ENCODE assay signal across 8 cellular contexts in the genomic region with DNA sequence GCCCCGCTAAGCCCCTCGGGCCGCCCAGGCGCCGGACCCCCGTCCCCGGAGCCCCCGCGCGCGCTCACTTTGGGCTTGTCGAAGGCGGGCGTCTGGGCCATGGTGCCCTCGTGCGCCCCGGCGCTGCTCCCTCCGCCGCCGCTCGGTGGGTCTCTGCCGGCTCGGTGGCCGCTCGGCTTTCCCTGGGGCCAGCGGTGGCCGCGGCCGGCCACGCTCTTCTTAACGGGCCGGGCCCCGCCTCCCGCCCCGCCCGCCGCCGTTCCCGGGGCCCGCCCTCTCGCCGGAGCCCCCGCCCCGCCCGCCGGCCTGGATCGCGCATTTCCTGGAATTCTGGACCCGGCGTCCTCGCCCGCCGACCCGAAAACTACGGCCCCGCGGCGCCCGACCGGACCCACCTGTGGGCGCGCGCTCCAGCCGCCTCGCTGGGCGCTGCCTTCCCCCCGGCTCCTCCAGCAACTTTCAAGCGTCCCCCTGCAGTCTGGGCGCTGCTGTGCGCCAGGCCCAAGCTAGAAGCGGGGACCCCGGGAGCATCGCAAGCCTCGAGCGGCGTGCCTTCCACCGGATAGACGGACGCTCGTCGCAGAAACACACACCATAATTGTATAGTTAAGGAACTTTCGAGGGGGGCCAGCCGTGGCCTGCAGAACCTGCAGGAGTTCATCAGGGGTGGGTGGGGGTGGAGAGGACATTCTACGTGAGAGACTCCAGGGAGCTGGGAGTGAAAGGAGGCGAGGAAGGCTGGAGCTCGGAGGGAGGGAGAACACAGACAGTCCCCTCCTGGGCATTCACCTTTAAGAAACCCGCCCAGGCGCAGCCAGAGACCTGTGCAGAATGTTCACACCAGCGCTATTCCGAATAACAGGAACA. TPM values are rescaled to one million over a fixed set of nuclear protein-coding genes. Genes with fewer than 3 reads are reported as not detected.
DNase-seq lines count a peak whose midpoint lies in the region; ATAC-seq, FAIRE-seq and TF ChIP-seq lines count a peak whose summit lies in the region.

A gene (minus strand): TSS at position 193 of the 867 bp plus-strand sequence. CDS start 92 bp downstream, at position 101.

- TF ChIP-seq RAD21 in SK-N-SH (IDR thresholded peaks at IDR 0.05; ENCODE audit: low read length) = no peak

- H3K9me3 ChIP-seq in SK-N-SH = no peaks in the 10 kb centered on the region
- no peaks in the 10 kb centered on the region for H3K9me3 ChIP-seq in hepatocyte (ENCODE audit: low read depth)

- TF ChIP-seq CTCF in GM10248 (IDR thresholded peaks at IDR 0.05; ENCODE audit: control extremely low read depth, extremely low read depth, low read depth, missing control alignments) (peak; percentile 12), SK-N-SH (IDR thresholded peaks at IDR 0.05) (no peak), astrocyte of the spinal cord (IDR thresholded peaks at IDR 0.05; ENCODE audit: low read depth, low read length) (no peak), hepatocyte (IDR thresholded peaks at IDR 0.05; ENCODE audit: poor library complexity) (no peak)

- H3F3A ChIP-seq in SK-N-SH (replicated peaks; ENCODE audit: insufficient read depth) = no peaks in the 10 kb centered on the region

- H3K27ac ChIP-seq in SK-N-SH (ENCODE audit: low read depth in 2 of 2, low read length in 1 of 2) (peak within 1 kb of the TSS; percentile 59 to 66), hepatocyte (peak within 1 kb of the TSS; percentile 31), rectal smooth muscle tissue (ENCODE audit: low read depth, low read length) (peak within 1 kb of the TSS; percentile 56)

- peak within 1 kb of the TSS; percentile 79 for H3K4me2 ChIP-seq in SK-N-SH
- H3K4me2 ChIP-seq in hepatocyte = peak within 1 kb of the TSS; percentile 93

- TF ChIP-seq EP300 in SK-N-SH (IDR thresholded peaks at IDR 0.05; ENCODE audit: borderline replicate concordance in 1 of 2, low read depth in 1 of 2, low read length in 1 of 2) = no peak

- peaks cover 5 to 9% of the 10 kb centered on the region in 2 experiments; a peak in 2 of 4 replicates for H3K4me1 ChIP-seq in SK-N-SH (ENCODE audit: control insufficient read depth in 1 of 2, insufficient read depth in 2 of 2, low read depth in 1 of 2, low read length in 1 of 2)
- no peaks in the 10 kb centered on the region for H3K4me1 ChIP-seq in hepatocyte (ENCODE audit: insufficient read depth)
- H3K4me1 ChIP-seq in rectal smooth muscle tissue (ENCODE audit: control insufficient read depth, insufficient read depth, low read length) = peaks cover 6% of the 10 kb centered on the region

- H3K36me3 ChIP-seq in SK-N-SH (replicated peaks in 1 of 2; ENCODE audit: control insufficient read depth in 1 of 2, insufficient read depth in 2 of 2, low read length in 1 of 2) (no peaks in the 10 kb centered on the region), hepatocyte (replicated peaks; ENCODE audit: insufficient read depth, low read depth) (no peaks in the 10 kb centered on the region), rectal smooth muscle tissue (ENCODE audit: control insufficient read depth, insufficient read depth, low read length) (no peaks in the 10 kb centered on the region)

- H2AFZ ChIP-seq in SK-N-SH (ENCODE audit: low read depth) (peak within 1 kb of the TSS; percentile 83), hepatocyte (peak within 1 kb of the TSS; percentile 93)

- CTCF ChIA-PET in GM10248 (lab: Yijun Ruan, JAX) = interaction anchor here (0.7 to 3.7 kb wide), 5 partner anchors 9 to 434 kb away, joined by 3 to 17 read pairs (median 14); no protein-coding TSS in a partner anchor
- CTCF ChIA-PET in SK-N-SH (lab: Yijun Ruan, JAX) = interaction anchor here (1.1 to 1.9 kb wide), 2 partner anchors 9 to 33 kb away, joined by 3 to 6 read pairs; no protein-coding TSS in a partner anchor

- no peaks in the 10 kb centered on the region for H3K9me2 ChIP-seq in SK-N-SH
- H3K9me2 ChIP-seq in hepatocyte (replicated peaks; ENCODE audit: insufficient read depth) = no peaks in the 10 kb centered on the region

- DNase-seq in GM10248 (ENCODE audit: extremely low spot score) (peak; percentile 66), HTR-8/SVneo (ENCODE audit: insufficient read length, low spot score) (peak; percentile 89), SK-N-SH (peak; percentile 94), astrocyte of the spinal cord (ENCODE audit: low read depth, low spot score) (peak; percentile 52), hepatocyte (ENCODE audit: low spot score) (peak; percentile 76)
- DNase-seq in NK-92 treated with Interleukin-12 subunit alpha and Interleukin-12 subunit beta, amount 100 ng/mL, for 24 hours (lab: John Stamatoyannopoulos, UW) = no peak

- POLR2A ChIA-PET in GM10248 (lab: Yijun Ruan, JAX) = interaction anchor here (0.7 kb wide), 1 partner anchor 1185 kb away, joined by 8 read pairs; no protein-coding TSS in a partner anchor
- POLR2A ChIA-PET in SK-N-SH (lab: Yijun Ruan, JAX) = interaction anchor here (0.9 to 1.1 kb wide), 3 partner anchors 9 to 32 kb away, joined by 4 read pairs; no protein-coding TSS in a partner anchor

- in situ Hi-C loops in astrocyte of the spinal cord (cut with HindIII; ENCODE audit: low sequenced_read_pairs) = no loop called here

- under 1% methylated on average over 41 of the region's 91 CpGs for WGBS in SK-N-SH (ENCODE audit: low lambda C conversion rate)
- WGBS in hepatocyte (ENCODE audit: low lambda C conversion rate, missing lambda C conversion rate) = under 1% methylated on average over 37 of the region's 91 CpGs

- 0 out of 2 replicates have a peak, but pooled peaks cover 8% of the 10 kb centered on the region for H3K79me2 ChIP-seq in SK-N-SH (ENCODE audit: insufficient read depth)
- H3K79me2 ChIP-seq in hepatocyte = no peaks in the 10 kb centered on the region

- H3K4me3 ChIP-seq in SK-N-SH (ENCODE audit: low read depth in 2 of 2, low read length in 1 of 2) (peak within 1 kb of the TSS; percentile 66 to 96), astrocyte of the spinal cord (ENCODE audit: low read depth, low read length) (peak within 1 kb of the TSS; percentile 59), hepatocyte (peak within 1 kb of the TSS; percentile 83), rectal smooth muscle tissue (ENCODE audit: low read length) (peak within 1 kb of the TSS; percentile 64)

- ATAC-seq in HG03439 (IDR thresholded peaks at IDR 0.05; ENCODE audit: unreplicated experiment) = no peak

- FAIRE-seq in HTR-8/SVneo (lab: Jason Lieb, UNC) = peak; percentile 95

- H4K20me1 ChIP-seq in SK-N-SH (ENCODE audit: insufficient read depth) (0 out of 2 replicates have a peak, but pooled peaks cover under 1% of the 10 kb centered on the region), hepatocyte (ENCODE audit: insufficient read depth, poor library complexity, severe bottlenecking) (no peaks in the 10 kb centered on the region)

- H3K9ac ChIP-seq in SK-N-SH = peak within 1 kb of the TSS; percentile 78; the same call in 1 of the 2 replicates
- peak within 1 kb of the TSS; percentile 32 for H3K9ac ChIP-seq in rectal smooth muscle tissue (ENCODE audit: low read length)

- H3K27me3 ChIP-seq in SK-N-SH (ENCODE audit: insufficient read depth) (no peaks in the 10 kb centered on the region; the same call in 1 of the 2 replicates), hepatocyte (no peaks in the 10 kb centered on the region), rectal smooth muscle tissue (ENCODE audit: control insufficient read depth, insufficient read depth, low read length) (no peaks in the 10 kb centered on the region)

TF ChIP-seq in SK-N-SH, 30 proteins besides CTCF, POLR2A, EP300 and RAD21:
- TF ChIP-seq, protein P1, sequence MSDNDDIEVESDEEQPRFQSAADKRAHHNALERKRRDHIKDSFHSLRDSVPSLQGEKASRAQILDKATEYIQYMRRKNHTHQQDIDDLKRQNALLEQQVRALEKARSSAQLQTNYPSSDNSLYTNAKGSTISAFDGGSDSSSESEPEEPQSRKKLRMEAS (IDR thresholded peaks at IDR 0.05; ENCODE audit: low read depth) = peak; percentile 81; the same call in 1 of the 2 replicates
- TF ChIP-seq MXI1 (IDR thresholded peaks at IDR 0.05; ENCODE audit: low read depth, low read length) (peak; percentile 38; the same call in 1 of the 2 replicates), POLR2AphosphoS5 (IDR thresholded peaks at IDR 0.05; ENCODE audit: low read depth, low read length) (no peak), MEF2A (IDR thresholded peaks at IDR 0.05; ENCODE audit: borderline replicate concordance, low read depth) (no peak), ELF1 (IDR thresholded peaks at IDR 0.05) (peak; percentile 46; the same call in 1 of the 2 replicates), TEAD4 (IDR thresholded peaks at IDR 0.05; ENCODE audit: borderline replicate concordance, insufficient read depth) (0 out of 2 replicates have a peak, but pooled peaks have one; percentile 4)

RNA-seq across cellular contexts. Expression of the gene that starts here (rescaled TPM):
- 25.7 and 28.3 TPM in 2 replicates for polyA plus RNA-seq in SK-N-SH (2012; rRNA removed)
- 14.9 and 20.7 TPM in 2 replicates for polyA plus RNA-seq in SK-N-SH (2012; cell fraction: cytosol; rRNA removed)
- 50.4 and 63.8 TPM in 2 replicates for polyA plus RNA-seq in SK-N-SH (2012; cell fraction: nucleus; rRNA removed)
- 10.4 and 15.5 TPM in 2 replicates for total RNA-seq in hepatocyte
- 13.5 and 18.5 TPM in 2 replicates for polyA plus RNA-seq in hepatocyte
